Comparison of ENCODE assay signal across 3 cellular contexts in the genomic region with DNA sequence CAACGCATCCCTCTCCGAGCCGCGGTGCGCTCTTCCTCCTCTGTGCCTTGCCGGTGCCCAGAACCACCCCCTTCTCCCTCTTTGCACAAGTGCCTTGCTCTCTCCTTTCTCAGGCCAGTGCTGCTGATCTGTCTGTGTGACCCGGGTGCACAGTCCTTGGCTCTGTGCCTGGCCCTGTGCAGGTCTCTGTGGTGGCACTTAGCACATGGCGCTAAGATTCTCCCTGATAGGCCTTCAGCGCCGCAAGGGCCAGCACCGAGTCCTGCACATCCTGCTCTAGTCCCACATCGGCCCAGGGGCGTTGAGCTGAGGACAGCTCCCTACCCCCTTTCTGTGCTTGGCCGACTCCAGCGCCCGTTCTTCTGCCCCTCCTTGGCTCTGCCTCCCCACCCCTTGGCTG.
TF ChIP-seq lines count a peak whose summit lies in the region.

No MANE protein-coding gene starts in this region.

TF ChIP-seq in A549, 52 proteins besides CTCF, POLR2A, EP300 and RAD21:
- TF ChIP-seq NPAS2 (CRISPR knock-in tag; IDR thresholded peaks at IDR 0.05; ENCODE audit: borderline replicate concordance) (no peak), CHD2 (IDR thresholded peaks at IDR 0.05; ENCODE audit: low read length, partially characterized antibody) (no peak), SMC3 (IDR thresholded peaks at IDR 0.05) (no peak), FOXS1 (CRISPR knock-in tag; IDR thresholded peaks at IDR 0.05) (no peak), KDM1A (IDR thresholded peaks at IDR 0.05; ENCODE audit: low read depth) (no peak), ZSCAN20 (CRISPR knock-in tag; IDR thresholded peaks at IDR 0.05) (no peak), CEBPB (IDR thresholded peaks at IDR 0.05) (no peak), BHLHE40 (IDR thresholded peaks at IDR 0.05; ENCODE audit: low read depth, low read length) (no peak), RFX5 (IDR thresholded peaks at IDR 0.05) (no peak), HEYL (CRISPR knock-in tag; IDR thresholded peaks at IDR 0.05) (no peak), RARB (CRISPR knock-in tag; IDR thresholded peaks at IDR 0.05) (no peak), TFCP2L1 (CRISPR knock-in tag; IDR thresholded peaks at IDR 0.05) (no peak)
- TF ChIP-seq, protein P1, sequence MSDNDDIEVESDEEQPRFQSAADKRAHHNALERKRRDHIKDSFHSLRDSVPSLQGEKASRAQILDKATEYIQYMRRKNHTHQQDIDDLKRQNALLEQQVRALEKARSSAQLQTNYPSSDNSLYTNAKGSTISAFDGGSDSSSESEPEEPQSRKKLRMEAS (IDR thresholded peaks at IDR 0.05), result no peak
- TF ChIP-seq, protein P2, sequence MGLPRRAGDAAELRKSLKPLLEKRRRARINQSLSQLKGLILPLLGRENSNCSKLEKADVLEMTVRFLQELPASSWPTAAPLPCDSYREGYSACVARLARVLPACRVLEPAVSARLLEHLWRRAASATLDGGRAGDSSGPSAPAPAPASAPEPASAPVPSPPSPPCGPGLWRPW (IDR thresholded peaks at IDR 0.05), result no peak
- TF ChIP-seq, protein P3, sequence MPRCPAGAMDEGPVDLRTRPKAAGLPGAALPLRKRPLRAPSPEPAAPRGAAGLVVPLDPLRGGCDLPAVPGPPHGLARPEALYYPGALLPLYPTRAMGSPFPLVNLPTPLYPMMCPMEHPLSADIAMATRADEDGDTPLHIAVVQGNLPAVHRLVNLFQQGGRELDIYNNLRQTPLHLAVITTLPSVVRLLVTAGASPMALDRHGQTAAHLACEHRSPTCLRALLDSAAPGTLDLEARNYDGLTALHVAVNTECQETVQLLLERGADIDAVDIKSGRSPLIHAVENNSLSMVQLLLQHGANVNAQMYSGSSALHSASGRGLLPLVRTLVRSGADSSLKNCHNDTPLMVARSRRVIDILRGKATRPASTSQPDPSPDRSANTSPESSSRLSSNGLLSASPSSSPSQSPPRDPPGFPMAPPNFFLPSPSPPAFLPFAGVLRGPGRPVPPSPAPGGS (IDR thresholded peaks at IDR 0.05), result no peak
- TF ChIP-seq, protein P4, sequence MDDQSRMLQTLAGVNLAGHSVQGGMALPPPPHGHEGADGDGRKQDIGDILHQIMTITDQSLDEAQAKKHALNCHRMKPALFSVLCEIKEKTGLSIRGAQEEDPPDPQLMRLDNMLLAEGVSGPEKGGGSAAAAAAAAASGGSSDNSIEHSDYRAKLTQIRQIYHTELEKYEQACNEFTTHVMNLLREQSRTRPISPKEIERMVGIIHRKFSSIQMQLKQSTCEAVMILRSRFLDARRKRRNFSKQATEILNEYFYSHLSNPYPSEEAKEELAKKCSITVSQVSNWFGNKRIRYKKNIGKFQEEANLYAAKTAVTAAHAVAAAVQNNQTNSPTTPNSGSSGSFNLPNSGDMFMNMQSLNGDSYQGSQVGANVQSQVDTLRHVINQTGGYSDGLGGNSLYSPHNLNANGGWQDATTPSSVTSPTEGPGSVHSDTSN (IDR thresholded peaks at IDR 0.05), result no peak
- TF ChIP-seq, protein P5, sequence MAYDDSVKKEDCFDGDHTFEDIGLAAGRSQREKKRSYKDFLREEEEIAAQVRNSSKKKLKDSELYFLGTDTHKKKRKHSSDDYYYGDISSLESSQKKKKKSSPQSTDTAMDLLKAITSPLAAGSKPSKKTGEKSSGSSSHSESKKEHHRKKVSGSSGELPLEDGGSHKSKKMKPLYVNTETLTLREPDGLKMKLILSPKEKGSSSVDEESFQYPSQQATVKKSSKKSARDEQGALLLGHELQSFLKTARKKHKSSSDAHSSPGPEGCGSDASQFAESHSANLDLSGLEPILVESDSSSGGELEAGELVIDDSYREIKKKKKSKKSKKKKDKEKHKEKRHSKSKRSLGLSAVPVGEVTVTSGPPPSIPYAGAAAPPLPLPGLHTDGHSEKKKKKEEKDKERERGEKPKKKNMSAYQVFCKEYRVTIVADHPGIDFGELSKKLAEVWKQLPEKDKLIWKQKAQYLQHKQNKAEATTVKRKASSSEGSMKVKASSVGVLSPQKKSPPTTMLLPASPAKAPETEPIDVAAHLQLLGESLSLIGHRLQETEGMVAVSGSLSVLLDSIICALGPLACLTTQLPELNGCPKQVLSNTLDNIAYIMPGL (CRISPR knock-in tag; IDR thresholded peaks at IDR 0.05; ENCODE audit: borderline replicate concordance), result no peak

TF ChIP-seq in GM23338, 12 proteins besides CTCF, POLR2A, EP300 and RAD21 (continues in another document):
- TF ChIP-seq POLR2AphosphoS5 (IDR thresholded peaks at IDR 0.05; ENCODE audit: low read depth), result no peak
- TF ChIP-seq, protein P6, sequence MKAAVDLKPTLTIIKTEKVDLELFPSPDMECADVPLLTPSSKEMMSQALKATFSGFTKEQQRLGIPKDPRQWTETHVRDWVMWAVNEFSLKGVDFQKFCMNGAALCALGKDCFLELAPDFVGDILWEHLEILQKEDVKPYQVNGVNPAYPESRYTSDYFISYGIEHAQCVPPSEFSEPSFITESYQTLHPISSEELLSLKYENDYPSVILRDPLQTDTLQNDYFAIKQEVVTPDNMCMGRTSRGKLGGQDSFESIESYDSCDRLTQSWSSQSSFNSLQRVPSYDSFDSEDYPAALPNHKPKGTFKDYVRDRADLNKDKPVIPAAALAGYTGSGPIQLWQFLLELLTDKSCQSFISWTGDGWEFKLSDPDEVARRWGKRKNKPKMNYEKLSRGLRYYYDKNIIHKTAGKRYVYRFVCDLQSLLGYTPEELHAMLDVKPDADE (IDR thresholded peaks at IDR 0.05), result no peak
- TF ChIP-seq NANOG (IDR thresholded peaks at IDR 0.05; ENCODE audit: borderline replicate concordance), result no peak
- no peak for TF ChIP-seq JUNB (IDR thresholded peaks at IDR 0.05; ENCODE audit: unreplicated experiment)
- TF ChIP-seq, protein P7, sequence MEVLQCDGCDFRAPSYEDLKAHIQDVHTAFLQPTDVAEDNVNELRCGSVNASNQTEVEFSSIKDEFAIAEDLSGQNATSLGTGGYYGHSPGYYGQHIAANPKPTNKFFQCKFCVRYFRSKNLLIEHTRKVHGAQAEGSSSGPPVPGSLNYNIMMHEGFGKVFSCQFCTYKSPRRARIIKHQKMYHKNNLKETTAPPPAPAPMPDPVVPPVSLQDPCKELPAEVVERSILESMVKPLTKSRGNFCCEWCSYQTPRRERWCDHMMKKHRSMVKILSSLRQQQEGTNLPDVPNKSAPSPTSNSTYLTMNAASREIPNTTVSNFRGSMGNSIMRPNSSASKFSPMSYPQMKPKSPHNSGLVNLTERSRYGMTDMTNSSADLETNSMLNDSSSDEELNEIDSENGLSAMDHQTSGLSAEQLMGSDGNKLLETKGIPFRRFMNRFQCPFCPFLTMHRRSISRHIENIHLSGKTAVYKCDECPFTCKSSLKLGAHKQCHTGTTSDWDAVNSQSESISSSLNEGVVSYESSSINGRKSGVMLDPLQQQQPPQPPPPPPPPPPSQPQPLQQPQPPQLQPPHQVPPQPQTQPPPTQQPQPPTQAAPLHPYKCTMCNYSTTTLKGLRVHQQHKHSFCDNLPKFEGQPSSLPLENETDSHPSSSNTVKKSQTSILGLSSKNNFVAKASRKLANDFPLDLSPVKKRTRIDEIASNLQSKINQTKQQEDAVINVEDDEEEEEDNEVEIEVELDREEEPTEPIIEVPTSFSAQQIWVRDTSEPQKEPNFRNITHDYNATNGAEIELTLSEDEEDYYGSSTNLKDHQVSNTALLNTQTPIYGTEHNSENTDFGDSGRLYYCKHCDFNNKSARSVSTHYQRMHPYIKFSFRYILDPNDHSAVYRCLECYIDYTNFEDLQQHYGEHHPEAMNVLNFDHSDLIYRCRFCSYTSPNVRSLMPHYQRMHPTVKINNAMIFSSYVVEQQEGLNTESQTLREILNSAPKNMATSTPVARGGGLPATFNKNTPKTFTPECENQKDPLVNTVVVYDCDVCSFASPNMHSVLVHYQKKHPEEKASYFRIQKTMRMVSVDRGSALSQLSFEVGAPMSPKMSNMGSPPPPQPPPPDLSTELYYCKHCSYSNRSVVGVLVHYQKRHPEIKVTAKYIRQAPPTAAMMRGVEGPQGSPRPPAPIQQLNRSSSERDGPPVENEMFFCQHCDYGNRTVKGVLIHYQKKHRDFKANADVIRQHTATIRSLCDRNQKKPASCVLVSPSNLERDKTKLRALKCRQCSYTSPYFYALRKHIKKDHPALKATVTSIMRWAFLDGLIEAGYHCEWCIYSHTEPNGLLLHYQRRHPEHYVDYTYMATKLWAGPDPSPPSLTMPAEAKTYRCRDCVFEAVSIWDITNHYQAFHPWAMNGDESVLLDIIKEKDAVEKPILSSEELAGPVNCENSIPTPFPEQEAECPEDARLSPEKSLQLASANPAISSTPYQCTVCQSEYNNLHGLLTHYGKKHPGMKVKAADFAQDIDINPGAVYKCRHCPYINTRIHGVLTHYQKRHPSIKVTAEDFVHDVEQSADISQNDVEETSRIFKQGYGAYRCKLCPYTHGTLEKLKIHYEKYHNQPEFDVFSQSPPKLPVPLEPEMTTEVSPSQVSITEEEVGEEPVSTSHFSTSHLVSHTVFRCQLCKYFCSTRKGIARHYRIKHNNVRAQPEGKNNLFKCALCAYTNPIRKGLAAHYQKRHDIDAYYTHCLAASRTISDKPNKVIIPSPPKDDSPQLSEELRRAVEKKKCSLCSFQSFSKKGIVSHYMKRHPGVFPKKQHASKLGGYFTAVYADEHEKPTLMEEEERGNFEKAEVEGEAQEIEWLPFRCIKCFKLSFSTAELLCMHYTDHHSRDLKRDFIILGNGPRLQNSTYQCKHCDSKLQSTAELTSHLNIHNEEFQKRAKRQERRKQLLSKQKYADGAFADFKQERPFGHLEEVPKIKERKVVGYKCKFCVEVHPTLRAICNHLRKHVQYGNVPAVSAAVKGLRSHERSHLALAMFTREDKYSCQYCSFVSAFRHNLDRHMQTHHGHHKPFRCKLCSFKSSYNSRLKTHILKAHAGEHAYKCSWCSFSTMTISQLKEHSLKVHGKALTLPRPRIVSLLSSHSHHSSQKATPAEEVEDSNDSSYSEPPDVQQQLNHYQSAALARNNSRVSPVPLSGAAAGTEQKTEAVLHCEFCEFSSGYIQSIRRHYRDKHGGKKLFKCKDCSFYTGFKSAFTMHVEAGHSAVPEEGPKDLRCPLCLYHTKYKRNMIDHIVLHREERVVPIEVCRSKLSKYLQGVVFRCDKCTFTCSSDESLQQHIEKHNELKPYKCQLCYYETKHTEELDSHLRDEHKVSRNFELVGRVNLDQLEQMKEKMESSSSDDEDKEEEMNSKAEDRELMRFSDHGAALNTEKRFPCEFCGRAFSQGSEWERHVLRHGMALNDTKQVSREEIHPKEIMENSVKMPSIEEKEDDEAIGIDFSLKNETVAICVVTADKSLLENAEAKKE (CRISPR knock-in tag; IDR thresholded peaks at IDR 0.05), result no peak
- TF ChIP-seq EZH2 (IDR thresholded peaks at IDR 0.05; ENCODE audit: low read depth, unreplicated experiment), result no peak
- TF ChIP-seq ZNF114 (CRISPR knock-in tag; IDR thresholded peaks at IDR 0.05), result no peak

TF ChIP-seq in H1, 55 proteins besides CTCF, POLR2A, EP300 and RAD21:
- no peak for TF ChIP-seq FOSL1 (IDR thresholded peaks at IDR 0.05; ENCODE audit: insufficient read depth, low read depth, low read length)
- TF ChIP-seq SIRT6 (IDR thresholded peaks at IDR 0.05; ENCODE audit: low read length), result no peak
- TF ChIP-seq, protein P8, sequence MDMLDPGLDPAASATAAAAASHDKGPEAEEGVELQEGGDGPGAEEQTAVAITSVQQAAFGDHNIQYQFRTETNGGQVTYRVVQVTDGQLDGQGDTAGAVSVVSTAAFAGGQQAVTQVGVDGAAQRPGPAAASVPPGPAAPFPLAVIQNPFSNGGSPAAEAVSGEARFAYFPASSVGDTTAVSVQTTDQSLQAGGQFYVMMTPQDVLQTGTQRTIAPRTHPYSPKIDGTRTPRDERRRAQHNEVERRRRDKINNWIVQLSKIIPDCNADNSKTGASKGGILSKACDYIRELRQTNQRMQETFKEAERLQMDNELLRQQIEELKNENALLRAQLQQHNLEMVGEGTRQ (IDR thresholded peaks at IDR 0.05; ENCODE audit: low read length), result no peak
- no peak for TF ChIP-seq CTBP2 (IDR thresholded peaks at IDR 0.05; ENCODE audit: borderline replicate concordance, insufficient read depth, insufficient read length, low read length)
- TF ChIP-seq MAFK (IDR thresholded peaks at IDR 0.05; ENCODE audit: low read depth, low read length), result no peak
- no peak for TF ChIP-seq RBBP5 (IDR thresholded peaks at IDR 0.05; ENCODE audit: borderline replicate concordance, low read depth, low read length)
- no peak for TF ChIP-seq CREB1 (IDR thresholded peaks at IDR 0.05)
- no peak for TF ChIP-seq JUND (IDR thresholded peaks at IDR 0.05; ENCODE audit: low read length)
- TF ChIP-seq TAF1 (IDR thresholded peaks at IDR 0.05; ENCODE audit: low read depth, low read length), result no peak
- TF ChIP-seq SP2 (IDR thresholded peaks at IDR 0.05; ENCODE audit: low read length), result no peak
- no peak for TF ChIP-seq TCF12 (IDR thresholded peaks at IDR 0.05; ENCODE audit: low read depth, low read length)
- no peak for TF ChIP-seq CEBPB (IDR thresholded peaks at IDR 0.05; ENCODE audit: low read depth, low read length)
